23 cellular contexts compared by ENCODE assay signal in the genomic region with DNA sequence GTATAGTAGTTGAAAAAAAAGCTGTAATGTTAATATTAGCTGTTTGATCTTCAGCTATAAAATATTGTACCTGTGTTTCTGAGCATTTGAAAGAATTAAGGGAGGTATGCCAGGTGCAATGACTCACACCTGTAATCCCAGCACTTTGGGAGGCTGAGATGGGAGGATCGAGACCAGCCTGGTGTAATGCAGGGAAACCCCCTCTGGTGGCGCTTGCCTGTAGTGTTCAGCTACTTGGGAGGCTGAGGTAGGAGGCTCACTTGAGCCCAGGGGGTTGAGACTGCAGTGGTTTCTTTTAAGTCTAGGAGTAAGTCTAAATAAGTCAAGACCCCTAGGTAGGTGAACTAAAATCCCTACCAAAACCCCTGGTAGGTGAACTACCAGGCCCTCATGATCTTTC. TPM values are rescaled to one million over a fixed set of nuclear protein-coding genes. Genes with fewer than 3 reads are reported as not detected.
DNase-seq lines count a peak whose midpoint lies in the region; ATAC-seq and TF ChIP-seq lines count a peak whose summit lies in the region.
"Had no signal": no experiment of that assay in that cellular context is flagged by ENCODE, and none has a peak within 500 bp of the region (broad histone marks: within the 10 kb centered on the region; RNA-seq: fewer than 3 reads in every experiment).

No MANE protein-coding gene starts in this region.

- H3K27ac ChIP-seq in PC-9, result no peak overlapping the region
- H3K27ac ChIP-seq: BLaER1 treated with 17β-estradiol and CSF1 and Interleukin-3, amounts not matched to agents 10 nM and 100 nM; KMS-11; Peyer's patch; prostate gland; SK-N-MC had no signal

- H3K4me3 Mint-ChIP-seq in natural killer cell treated with Interleukin-12 subunit alpha and Interleukin-12 subunit beta and Interleukin-15 and Interleukin-18, amount 100 ng/mL, for 72 hours, result no peak overlapping the region
- H3K4me3 Mint-ChIP-seq: nephron had no signal

- H3K4me3 ChIP-seq in GM12864 (ENCODE audit: low read depth, low read length) (no peak overlapping the region), PC-9 (no peak overlapping the region), fibroblast of mammary gland (ENCODE audit: control insufficient read depth, low read depth, low read length) (no peak overlapping the region)
- H3K4me3 ChIP-seq: BLaER1 treated with 17β-estradiol and CSF1 and Interleukin-3, amounts not matched to agents 10 nM and 100 nM; Peyer's patch; prostate gland; SK-N-MC; smooth muscle cell had no signal

- DNase-seq in DMS 273 (lab: John Stamatoyannopoulos, UW; ENCODE audit: unreplicated experiment), result peak; percentile 1
- no peak for DNase-seq in DMS 273 treated with DMSO at 0.1 percent for 48 hours (lab: John Stamatoyannopoulos, UW)
- no peak for DNase-seq in GM12864 (ENCODE audit: low read depth)
- no peak for DNase-seq in PC-9
- DNase-seq in fibroblast of mammary gland (ENCODE audit: low read depth), result no peak
- no peak for DNase-seq in natural killer cell treated with Interleukin-12 subunit alpha and Interleukin-12 subunit beta and Interleukin-15 and Interleukin-18, amount 100 ng/mL, for 72 hours (ENCODE audit: low spot score)
- DNase-seq in pons (ENCODE audit: low spot score), result no peak
- DNase-seq: 8988T; activated CD4-positive, alpha-beta T cell treated with anti-CD3 and anti-CD28 coated beads for 1 hour; activated T-cell treated with anti-CD3 and anti-CD28 coated beads for 4 hours; aorta; foreskin melanocyte; H7; NCI-H2171 treated with DMSO at 0.1 percent for 48 hours; NCI-H774; Peyer's patch had no signal

- CTCF ChIA-PET in PC-9 (lab: Charles Lee), result no interaction called here

- H3K27me3 Mint-ChIP-seq in natural killer cell treated with Interleukin-12 subunit alpha and Interleukin-12 subunit beta and Interleukin-15 and Interleukin-18, amount 100 ng/mL, for 72 hours, result no peaks in the 10 kb centered on the region

- H3F3A ChIP-seq in PC-9 (ENCODE audit: insufficient read depth, low read depth), result peaks cover 4% of the 10 kb centered on the region; the same call in 1 of the 2 replicates

- POLR2A ChIA-PET in PC-9 (lab: Charles Lee; ENCODE audit: unreplicated experiment), result no interaction called here

- BruUV-seq in PC-9 (replicated peaks; lab: Mats Ljungman, UMichigan), result no TSS peak

- H3K4me1 ChIP-seq in PC-9 (replicated peaks; ENCODE audit: insufficient read depth), result no peaks in the 10 kb centered on the region
- H3K4me1 ChIP-seq: BLaER1 treated with 17β-estradiol and CSF1 and Interleukin-3, amounts not matched to agents 10 nM and 100 nM; Peyer's patch; prostate gland had no signal

- no peaks in the 10 kb centered on the region for H3K27me3 ChIP-seq in PC-9 (ENCODE audit: insufficient read depth, low read depth)
- H3K27me3 ChIP-seq: BLaER1 treated with 17β-estradiol and CSF1 and Interleukin-3, amounts not matched to agents 10 nM and 100 nM; Peyer's patch had no signal

- peaks cover 6% of the 10 kb centered on the region for H3K9me3 Mint-ChIP-seq in natural killer cell treated with Interleukin-12 subunit alpha and Interleukin-12 subunit beta and Interleukin-15 and Interleukin-18, amount 100 ng/mL, for 72 hours

- intact Hi-C loops in PC-9 (cut with micrococcal nuclease; ENCODE audit: unreplicated experiment), result no loop called here

- H3K36me3 ChIP-seq in PC-9 (ENCODE audit: low read depth), result peaks cover 53% of the 10 kb centered on the region
- H3K36me3 ChIP-seq: prostate gland had no signal

- H3K36me3 Mint-ChIP-seq in natural killer cell treated with Interleukin-12 subunit alpha and Interleukin-12 subunit beta and Interleukin-15 and Interleukin-18, amount 100 ng/mL, for 72 hours, result peaks cover 38% of the 10 kb centered on the region

- no peak for ATAC-seq in natural killer cell treated with Interleukin-12 subunit alpha and Interleukin-12 subunit beta and Interleukin-15 and Interleukin-18, amount 100 ng/mL, for 72 hours
- ATAC-seq in GM18909 (IDR thresholded peaks at IDR 0.05; ENCODE audit: poor library complexity, unreplicated experiment), result no peak

- peaks cover 3% of the 10 kb centered on the region; the same call in 1 of the 2 replicates for H4K20me1 ChIP-seq in PC-9 (ENCODE audit: insufficient read depth)

- H3K4me2 ChIP-seq in PC-9, result no peak overlapping the region
- H3K4me2 ChIP-seq: BLaER1 treated with 17β-estradiol and CSF1 and Interleukin-3, amounts not matched to agents 10 nM and 100 nM; KMS-11; smooth muscle cell had no signal

- no peaks in the 10 kb centered on the region for H3K9me2 ChIP-seq in PC-9 (ENCODE audit: insufficient read depth)

- 0 out of 2 replicates have a peak, but pooled peaks cover 3% of the 10 kb centered on the region for H3K79me2 ChIP-seq in PC-9 (ENCODE audit: low read depth)

- H3K27ac Mint-ChIP-seq in natural killer cell treated with Interleukin-12 subunit alpha and Interleukin-12 subunit beta and Interleukin-15 and Interleukin-18, amount 100 ng/mL, for 72 hours, result no peak overlapping the region
- H3K27ac Mint-ChIP-seq: nephron had no signal

- no peak overlapping the region for H2AFZ ChIP-seq in PC-9

- peak; percentile 12 for TF ChIP-seq CTCF in GM12864 (IDR thresholded peaks at IDR 0.05; ENCODE audit: low read depth, low read length, missing control alignments)
- 0 out of 2 replicates have a peak, but pooled peaks have one; percentile 25 for TF ChIP-seq CTCF in PC-9 (conservative IDR thresholded peaks at IDR 0.05)
- peak; percentile 11 for TF ChIP-seq CTCF in fibroblast of mammary gland (conservative IDR thresholded peaks at IDR 0.05; ENCODE audit: control insufficient read depth, insufficient read depth, low read depth, low read length)

- no peaks in the 10 kb centered on the region; the same call in 1 of the 2 replicates for H3K9me3 ChIP-seq in PC-9 (ENCODE audit: insufficient read depth, low read depth)
- H3K9me3 ChIP-seq: Peyer's patch, prostate gland had no signal

- peaks cover 0 to 3% of the 10 kb centered on the region in 2 donors for H3K4me1 Mint-ChIP-seq in natural killer cell treated with Interleukin-12 subunit alpha and Interleukin-12 subunit beta and Interleukin-15 and Interleukin-18, amount 100 ng/mL, for 72 hours (ENCODE audit: low read depth in 2 of 2)
- H3K4me1 Mint-ChIP-seq: nephron had no signal

RNA-seq across cellular contexts. Expression of a gene that starts 37.1 kb away (rescaled TPM):
- 158 and 167 TPM in 2 replicates for total RNA-seq in PC-9 (2021)
- 100 to 1,000 TPM; 146 to 329 TPM for total RNA-seq in natural killer cell treated with Interleukin-12 subunit alpha and Interleukin-12 subunit beta and Interleukin-15 and Interleukin-18, amount 100 ng/mL, for 72 hours

RNA-seq across cellular contexts. Expression of a gene that starts 37.2 kb away (rescaled TPM):
- 35.6 and 37.2 TPM in 2 replicates for total RNA-seq in PC-9 (2021)
- total RNA-seq in natural killer cell treated with Interleukin-12 subunit alpha and Interleukin-12 subunit beta and Interleukin-15 and Interleukin-18, amount 100 ng/mL, for 72 hours, result 10 to 100 TPM; 19.6 to 25.5 TPM

RNA-seq across cellular contexts. Expression of a gene that starts 42.8 kb away (rescaled TPM):
- 13.0 and 15.0 TPM in 2 replicates for total RNA-seq in PC-9 (2021)
- total RNA-seq in natural killer cell treated with Interleukin-12 subunit alpha and Interleukin-12 subunit beta and Interleukin-15 and Interleukin-18, amount 100 ng/mL, for 72 hours, result 10 to 100 TPM; 19.2 to 54.3 TPM
